Comparison of ENCODE assay signal across 3 cellular contexts in the genomic region with DNA sequence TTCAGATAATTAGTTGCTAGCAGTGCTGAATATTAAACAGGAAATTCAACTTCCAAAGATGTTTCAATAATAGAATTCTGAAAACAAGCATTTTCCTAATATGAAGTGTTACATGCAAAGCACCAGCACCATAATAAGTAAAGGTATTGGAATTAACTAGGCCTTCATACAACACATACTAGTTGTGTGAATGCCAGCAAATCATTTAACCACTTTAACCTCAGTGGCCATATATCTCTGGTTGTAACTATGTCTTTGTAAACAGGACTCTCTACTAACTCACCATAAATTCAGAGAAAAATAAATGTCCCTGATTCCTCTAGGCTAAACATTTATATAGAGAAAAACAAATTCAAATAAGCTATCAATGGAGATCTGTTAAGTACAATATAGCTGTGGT.
DNase-seq lines count a peak whose midpoint lies in the region; ATAC-seq lines count a peak whose summit lies in the region.
"Not testable (repeated sequence)": the region's sequence is repeated elsewhere in the genome, so short reads cannot be mapped to it uniquely, and the experiment has no call there.

No MANE protein-coding gene starts in this region.

- peak; percentile 51 to 67 for ATAC-seq in activated T-cell treated with anti-CD3 and anti-CD28 coated beads, Interleukin-2, amount 50 U/mL, for 72 hours (replicated peaks in 1 of 2)
- peak; percentile 45 for ATAC-seq in activated T-helper 17 cell treated with anti-CD3 and anti-CD28 coated beads, Interleukin-2, amount 50 U/mL, for 72 hours (replicated peaks)
- ATAC-seq in stimulated activated effector memory CD8-positive, alpha-beta T cell treated with anti-CD3 and anti-CD28 coated beads, Interleukin-12 subunit alpha, Interleukin-12 subunit beta, amount 100 ng/mL, for 72 hours = peak; percentile 70

- not testable (repeated sequence) for H3K4me1 Mint-ChIP-seq in activated T-cell treated with anti-CD3 and anti-CD28 coated beads, Interleukin-2, amount 50 U/mL, for 72 hours (ENCODE audit: low read depth); activated T-helper 17 cell treated with anti-CD3 and anti-CD28 coated beads, Interleukin-2, amount 50 U/mL, for 72 hours; stimulated activated effector memory CD8-positive, alpha-beta T cell treated with anti-CD3 and anti-CD28 coated beads, Interleukin-12 subunit alpha, Interleukin-12 subunit beta, amount 100 ng/mL, for 72 hours

- not testable (repeated sequence) for H3K9me3 Mint-ChIP-seq in activated T-cell treated with anti-CD3 and anti-CD28 coated beads, Interleukin-2, amount 50 U/mL, for 72 hours; activated T-helper 17 cell treated with anti-CD3 and anti-CD28 coated beads, Interleukin-2, amount 50 U/mL, for 72 hours; stimulated activated effector memory CD8-positive, alpha-beta T cell treated with anti-CD3 and anti-CD28 coated beads, Interleukin-12 subunit alpha, Interleukin-12 subunit beta, amount 100 ng/mL, for 72 hours

- H3K4me3 Mint-ChIP-seq in activated T-cell treated with anti-CD3 and anti-CD28 coated beads, Interleukin-2, amount 50 U/mL, for 72 hours; activated T-helper 17 cell treated with anti-CD3 and anti-CD28 coated beads, Interleukin-2, amount 50 U/mL, for 72 hours; stimulated activated effector memory CD8-positive, alpha-beta T cell treated with anti-CD3 and anti-CD28 coated beads, Interleukin-12 subunit alpha, Interleukin-12 subunit beta, amount 100 ng/mL, for 72 hours: not testable (repeated sequence)

- H3K36me3 Mint-ChIP-seq in activated T-cell treated with anti-CD3 and anti-CD28 coated beads, Interleukin-2, amount 50 U/mL, for 72 hours (ENCODE audit: insufficient read depth in 2 of 2); activated T-helper 17 cell treated with anti-CD3 and anti-CD28 coated beads, Interleukin-2, amount 50 U/mL, for 72 hours (ENCODE audit: low read depth); stimulated activated effector memory CD8-positive, alpha-beta T cell treated with anti-CD3 and anti-CD28 coated beads, Interleukin-12 subunit alpha, Interleukin-12 subunit beta, amount 100 ng/mL, for 72 hours: not testable (repeated sequence)

- not testable (repeated sequence) for H3K27me3 Mint-ChIP-seq in activated T-cell treated with anti-CD3 and anti-CD28 coated beads, Interleukin-2, amount 50 U/mL, for 72 hours (ENCODE audit: low read depth); activated T-helper 17 cell treated with anti-CD3 and anti-CD28 coated beads, Interleukin-2, amount 50 U/mL, for 72 hours

- not testable (repeated sequence) for DNase-seq in activated T-cell treated with anti-CD3 and anti-CD28 coated beads, Interleukin-2, amount 50 U/mL, for 72 hours; stimulated activated effector memory CD8-positive, alpha-beta T cell treated with anti-CD3 and anti-CD28 coated beads, Interleukin-12 subunit alpha, Interleukin-12 subunit beta, amount 100 ng/mL, for 72 hours (ENCODE audit: low spot score in 2 of 2)

- not testable (repeated sequence) for H3K27ac Mint-ChIP-seq in activated T-cell treated with anti-CD3 and anti-CD28 coated beads, Interleukin-2, amount 50 U/mL, for 72 hours; activated T-helper 17 cell treated with anti-CD3 and anti-CD28 coated beads, Interleukin-2, amount 50 U/mL, for 72 hours; stimulated activated effector memory CD8-positive, alpha-beta T cell treated with anti-CD3 and anti-CD28 coated beads, Interleukin-12 subunit alpha, Interleukin-12 subunit beta, amount 100 ng/mL, for 72 hours
